In genomic region chr14:64758711-64759554, GRCh38 we compare ENCODE assay signal across 9 cellular contexts. TPM values are rescaled to one million over a fixed set of nuclear protein-coding genes. Genes with fewer than 3 reads are reported as not detected.
DNase-seq lines count a peak whose midpoint lies in the region; ATAC-seq and TF ChIP-seq lines count a peak whose summit lies in the region.
"Had no signal": no experiment of that assay in that cellular context is flagged by ENCODE, and none has a peak within 500 bp of the region (broad histone marks: within the 10 kb centered on the region; RNA-seq: fewer than 3 reads in every experiment).

No MANE protein-coding gene starts in this region.

- ATAC-seq in effector memory CD8-positive, alpha-beta T cell (replicated peaks): no peak

- DNase-seq in BJ (ENCODE audit: low read depth) (peak; percentile 66), NCI-H2171 treated with DMSO at 0.1 percent for 48 hours (lab: John Stamatoyannopoulos, UW) (peak; percentile 83), myocyte (ENCODE audit: low read depth) (peak; percentile 35), DMS53 treated with DMSO at 0.1 percent for 48 hours (lab: John Stamatoyannopoulos, UW; ENCODE audit: unreplicated experiment) (no peak), MV-4-11 (lab: John Stamatoyannopoulos, UW) (no peak)
- no peak for DNase-seq in effector memory CD8-positive, alpha-beta T cell
- no peak for DNase-seq in stimulated activated CD4-positive, alpha-beta T cell treated with anti-CD3 and anti-CD28 coated beads, Interleukin-15, amount 100 ng/mL, for 24 hours
- DNase-seq in activated CD8-positive, alpha-beta memory T cell treated with anti-CD3 and anti-CD28 coated beads, Interleukin-2, amount 50 U/mL, for 48 hours: no peak
- DNase-seq: caudate nucleus had no signal

- TF ChIP-seq CTCF in BJ (IDR thresholded peaks at IDR 0.05; ENCODE audit: insufficient read depth, low read depth, low read length): no peak

- no peak overlapping the region for H3K4me3 ChIP-seq in BJ (ENCODE audit: low read depth, low read length)

- H3K27me3 ChIP-seq in BJ (ENCODE audit: control insufficient read depth, insufficient read depth, low read length): no peaks in the 10 kb centered on the region

- H3K36me3 Mint-ChIP-seq in effector memory CD8-positive, alpha-beta T cell (ENCODE audit: insufficient read depth): peaks cover 8% of the 10 kb centered on the region

- H3K27ac Mint-ChIP-seq in effector memory CD8-positive, alpha-beta T cell: peak overlapping the region; percentile 50 to 96

- peaks cover 59 to 82% of the 10 kb centered on the region in 2 donors for H3K4me1 Mint-ChIP-seq in effector memory CD8-positive, alpha-beta T cell (ENCODE audit: low read depth in 2 of 2)

- H3K27me3 Mint-ChIP-seq in effector memory CD8-positive, alpha-beta T cell: no peaks in the 10 kb centered on the region

- POLR2A ChIA-PET in BJ (lab: Charles Lee): no interaction called here

- no peaks in the 10 kb centered on the region for H3K36me3 ChIP-seq in BJ (ENCODE audit: control insufficient read depth, insufficient read depth, low read length)

- peak overlapping the region; percentile 40 to 80 for H3K4me3 Mint-ChIP-seq in effector memory CD8-positive, alpha-beta T cell

- no peaks in the 10 kb centered on the region for H3K9me3 Mint-ChIP-seq in effector memory CD8-positive, alpha-beta T cell

- CTCF ChIA-PET in BJ (lab: Yijun Ruan, JAX): interaction anchor here (0.8 to 5.3 kb wide), 14 partner anchors 9 to 314 kb away, joined by 3 to 51 read pairs (median 4); no protein-coding TSS in a partner anchor

RNA-seq across cellular contexts. Expression of gene PLEKHG3, which starts 54.7 kb away (rescaled TPM):
- polyA plus RNA-seq in BJ (2011; rRNA removed): 7.1 and 12.4 TPM in 2 replicates
- 10.7 and 17.3 TPM in 2 replicates for polyA minus RNA-seq in BJ (2011; rRNA and poly(A)+ RNA removed)
- 4.4 and 5.2 TPM in 2 replicates for total RNA-seq in myocyte
- 5.8 TPM for polyA plus RNA-seq in myocyte (2012)

Comparison
In these comparisons a context has a peak if more than half of its experiments do, and no peak if none do; other contexts are left out.
1. DNase-seq: peak in BJ (single experiment), NCI-H2171 treated with DMSO at 0.1 percent for 48 hours (single experiment) and myocyte (single experiment); none in effector memory CD8-positive, alpha-beta T cell (0 of 3), stimulated activated CD4-positive, alpha-beta T cell treated with anti-CD3 and anti-CD28 coated beads, Interleukin-15, amount 100 ng/mL, for 24 hours (single experiment), activated CD8-positive, alpha-beta memory T cell treated with anti-CD3 and anti-CD28 coated beads, Interleukin-2, amount 50 U/mL, for 48 hours (single experiment), DMS53 treated with DMSO at 0.1 percent for 48 hours (single experiment) and MV-4-11 (single experiment).